13 cellular contexts compared by ENCODE assay signal in the genomic region with DNA sequence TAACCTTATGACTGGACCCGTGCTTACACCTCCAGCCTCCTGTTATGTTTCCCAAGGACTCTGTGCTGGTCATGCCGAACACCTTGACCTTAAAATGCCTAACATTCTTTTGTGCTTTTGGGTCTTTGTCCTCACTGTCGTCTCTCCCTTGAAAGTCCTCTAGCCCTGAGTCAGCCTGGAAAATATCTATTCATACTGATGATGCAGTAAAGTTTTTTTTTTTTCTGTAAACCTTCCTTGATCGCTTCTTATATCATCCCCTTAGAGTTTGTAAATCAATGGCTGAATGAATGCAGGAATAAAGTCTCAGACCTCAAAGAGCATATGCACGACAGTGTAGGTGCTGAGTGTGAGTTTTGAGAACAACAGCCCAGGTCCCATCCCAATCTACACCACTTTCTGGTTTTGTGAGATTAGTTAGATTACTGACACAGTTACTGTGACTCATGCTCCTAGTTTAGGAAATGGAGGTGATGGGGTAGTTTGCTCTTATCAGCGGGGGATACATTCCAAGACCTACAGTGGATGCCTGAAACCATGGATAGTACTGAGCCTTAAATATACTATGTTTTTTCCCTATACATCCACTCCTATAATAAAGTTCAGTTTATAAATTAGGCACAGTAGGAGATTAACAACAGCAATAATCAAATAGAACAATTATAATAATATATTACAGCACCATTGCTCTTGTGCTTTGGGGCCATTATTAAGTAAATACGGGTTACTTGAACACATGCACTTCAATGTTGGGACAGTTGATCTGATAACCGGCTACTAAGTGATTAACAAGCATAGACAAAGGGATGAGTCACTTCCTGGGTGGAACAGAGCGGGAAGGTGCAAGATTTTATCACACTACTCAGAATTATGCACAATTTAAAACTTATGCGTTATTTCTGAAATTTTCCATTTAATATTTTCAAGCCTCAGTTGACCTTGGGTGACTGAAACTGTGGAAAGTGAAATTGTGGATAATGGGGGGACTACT. TPM values are rescaled to one million over a fixed set of nuclear protein-coding genes. Genes with fewer than 3 reads are reported as not detected.
DNase-seq lines count a peak whose midpoint lies in the region; ATAC-seq and TF ChIP-seq lines count a peak whose summit lies in the region.
"Had no signal": no experiment of that assay in that cellular context is flagged by ENCODE, and none has a peak within 500 bp of the region (broad histone marks: within the 10 kb centered on the region; RNA-seq: fewer than 3 reads in every experiment).

No MANE protein-coding gene starts in this region.

- no peaks in the 10 kb centered on the region for H3K27me3 Mint-ChIP-seq in nephron progenitor cell (ENCODE audit: low read depth, poor library complexity)

- peak; percentile 81 to 83 for ATAC-seq in activated CD4-positive, CD25-positive, alpha-beta regulatory T cell treated with anti-CD3 and anti-CD28 coated beads, Interleukin-2, amount 50 U/mL, for 24 hours
- no peak for ATAC-seq in HG03135 (IDR thresholded peaks at IDR 0.05; ENCODE audit: unreplicated experiment)
- ATAC-seq: left lung had no signal

- H3K36me3 Mint-ChIP-seq in nephron progenitor cell (ENCODE audit: low read depth): no peaks in the 10 kb centered on the region

- H3K4me3 Mint-ChIP-seq in nephron progenitor cell: no peak overlapping the region
- H3K4me3 Mint-ChIP-seq: IgD-negative memory B cell had no signal

- no peak for DNase-seq in activated CD4-positive, CD25-positive, alpha-beta regulatory T cell (lab: John Stamatoyannopoulos, UW)
- DNase-seq in MV-4-11 (lab: John Stamatoyannopoulos, UW): peak; percentile 49
- DNase-seq in astrocyte of the hippocampus (ENCODE audit: low read depth, low spot score): peak; percentile 20
- no peak for DNase-seq in nephron progenitor cell
- no peak for DNase-seq in cerebellum (ENCODE audit: low spot score)
- no peak for DNase-seq in GDM1 (lab: John Stamatoyannopoulos, UW)
- DNase-seq: effector CD8-positive, alpha-beta T cell; left lung had no signal

- TF ChIP-seq CTCF in nephron progenitor cell (IDR thresholded peaks at IDR 0.05): no peak

- peak overlapping the region; percentile 13 for H3K27ac Mint-ChIP-seq in nephron progenitor cell
- H3K27ac Mint-ChIP-seq: IgD-negative memory B cell had no signal

- H3K9me3 Mint-ChIP-seq in nephron progenitor cell: no peaks in the 10 kb centered on the region
- H3K9me3 Mint-ChIP-seq: IgD-negative memory B cell had no signal

- H3K4me1 Mint-ChIP-seq in nephron progenitor cell: no peaks in the 10 kb centered on the region
- H3K4me1 Mint-ChIP-seq: IgD-negative memory B cell had no signal

RNA-seq across cellular contexts. Expression of a gene that starts 8.5 kb away (rescaled TPM):
- not detected for total RNA-seq in cerebellum

RNA-seq across cellular contexts. Expression of a gene that starts 12.4 kb away (rescaled TPM):
- not detected for total RNA-seq in cerebellum
- total RNA-seq: left lung, skeletal muscle tissue, suprapubic skin had no signal

RNA-seq across cellular contexts. Expression of a gene that starts 20.8 kb away (rescaled TPM):
- not detected for total RNA-seq in cerebellum
- total RNA-seq: left lung, skeletal muscle tissue, suprapubic skin had no signal

RNA-seq across cellular contexts. Expression of a gene that starts 47.2 kb away (rescaled TPM):
- 14.3 TPM for total RNA-seq in cerebellum

Comparison
In these comparisons a context has a peak if more than half of its experiments do, and no peak if none do; other contexts are left out.
1. DNase-seq: peak in MV-4-11 (single experiment) and astrocyte of the hippocampus (single experiment); none in activated CD4-positive, CD25-positive, alpha-beta regulatory T cell (0 of 4), nephron progenitor cell (single experiment), cerebellum (single experiment) and GDM1 (single experiment).